Comparison of ENCODE assay signal across 8 cellular contexts in the genomic region with DNA sequence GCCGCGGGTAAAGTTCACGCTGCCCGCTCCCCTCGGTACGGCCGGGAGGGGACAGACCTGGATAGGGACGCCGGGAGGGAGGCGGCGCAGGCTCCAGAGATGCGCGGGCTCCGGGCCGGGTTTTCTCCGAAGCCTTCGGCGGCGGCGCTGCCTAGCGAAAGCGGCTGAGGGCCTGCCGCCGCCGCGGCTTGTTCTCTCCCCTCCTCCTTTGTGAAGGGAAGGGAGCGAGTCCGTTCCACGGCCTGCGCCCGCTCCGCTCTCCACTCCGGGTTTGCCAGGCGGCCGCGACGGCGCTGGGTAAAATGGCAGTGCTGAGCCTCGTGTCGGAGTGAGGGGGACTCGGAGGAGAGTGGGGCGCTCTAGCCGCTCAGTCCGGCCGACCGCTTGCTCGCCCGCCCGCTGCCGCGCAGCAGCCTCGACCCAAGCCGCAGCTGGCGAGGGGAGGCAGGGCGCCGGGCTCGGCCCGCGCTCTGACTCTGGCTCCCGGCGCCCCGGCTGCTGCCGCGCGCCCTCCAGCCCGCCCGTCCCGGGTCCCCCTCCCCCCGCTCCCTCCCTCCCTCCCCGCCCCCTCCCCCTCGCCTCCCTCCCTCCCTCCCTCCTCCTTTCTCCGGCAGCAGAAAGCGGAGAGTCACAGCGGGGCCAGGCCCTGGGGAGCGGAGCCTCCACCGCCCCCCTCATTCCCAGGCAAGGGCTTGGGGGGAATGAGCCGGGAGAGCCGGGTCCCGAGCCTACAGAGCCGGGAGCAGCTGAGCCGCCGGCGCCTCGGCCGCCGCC. TPM values are rescaled to one million over a fixed set of nuclear protein-coding genes. Genes with fewer than 3 reads are reported as not detected.
DNase-seq lines count a peak whose midpoint lies in the region; ATAC-seq, FAIRE-seq and TF ChIP-seq lines count a peak whose summit lies in the region.

A gene (plus strand): TSS at position 599 of the 774 bp plus-strand sequence. CDS start 389 bp downstream, outside the sequence.

- ATAC-seq in GM21619 (IDR thresholded peaks at IDR 0.05; ENCODE audit: unreplicated experiment) = peak; percentile 38

- H3K9me3 ChIP-seq in PC-9 (ENCODE audit: insufficient read depth, low read depth) (no peaks in the 10 kb centered on the region), mononuclear cell (ENCODE audit: low read depth, low read length) (no peaks in the 10 kb centered on the region)

- H3K4me1 ChIP-seq in PC-9 (replicated peaks; ENCODE audit: insufficient read depth) (peaks cover 51% of the 10 kb centered on the region), mononuclear cell (ENCODE audit: insufficient read depth, low read length) (peaks cover 63% of the 10 kb centered on the region)

- H4K20me1 ChIP-seq in PC-9 (ENCODE audit: insufficient read depth) = peaks cover 5% of the 10 kb centered on the region; the same call in 1 of the 2 replicates

- 0 out of 2 replicates have a peak, but pooled peaks cover 4% of the 10 kb centered on the region for H3K36me3 ChIP-seq in PC-9 (ENCODE audit: low read depth)

- peak; percentile 34 for DNase-seq in D721Med (ENCODE audit: insufficient read length, low spot score)
- DNase-seq in Jurkat, Clone E6-1 (ENCODE audit: low read depth, low spot score) = peak; percentile 97
- DNase-seq in PC-9 = peak; percentile 69 to 95
- peak; percentile 93 for DNase-seq in activated T-cell treated with anti-CD3 and anti-CD28 coated beads for 48 hours (ENCODE audit: low read depth)
- peak; percentile 99 for DNase-seq in epithelial cell of esophagus (ENCODE audit: low read depth)
- peak; percentile 91 to 94 for DNase-seq in stimulated activated CD8-positive, alpha-beta memory T cell treated with anti-CD3 and anti-CD28 coated beads, Interleukin-2, amount 100 ng/mL, for 1 hour (ENCODE audit: low read depth in 2 of 2)

- CTCF ChIA-PET in PC-9 (lab: Charles Lee) = no interaction called here

- H3K4me2 ChIP-seq in PC-9 = peak within 1 kb of the TSS; percentile 99

- peak within 1 kb of the TSS; percentile 90 for H3K27ac ChIP-seq in PC-9

- H3K9me2 ChIP-seq in PC-9 (ENCODE audit: insufficient read depth) = no peaks in the 10 kb centered on the region

- peak within 1 kb of the TSS; percentile 71 for H3K4me3 ChIP-seq in Jurkat, Clone E6-1 (ENCODE audit: low read length)
- peak within 1 kb of the TSS; percentile 73 for H3K4me3 ChIP-seq in PC-9
- peak within 1 kb of the TSS; percentile 67 for H3K4me3 ChIP-seq in epithelial cell of esophagus (ENCODE audit: low read length)
- H3K4me3 ChIP-seq in mononuclear cell (ENCODE audit: low read length) = peak within 1 kb of the TSS; percentile 81

- H3F3A ChIP-seq in PC-9 (ENCODE audit: insufficient read depth, low read depth) = peaks cover 28% of the 10 kb centered on the region

- FAIRE-seq in D721Med (lab: Jason Lieb, UNC) = no peak

- intact Hi-C loops in PC-9 (cut with micrococcal nuclease; ENCODE audit: unreplicated experiment) = loop anchor here (1.0 to 10.0 kb wide), 3 partner anchors 37 to 169 kb away; a partner anchor contains a TSS

- TF ChIP-seq CTCF in D721Med (IDR thresholded peaks at IDR 0.05; ENCODE audit: insufficient read depth, missing control alignments) (no peak), PC-9 (conservative IDR thresholded peaks at IDR 0.05) (no peak), epithelial cell of esophagus (IDR thresholded peaks at IDR 0.05; ENCODE audit: insufficient read depth, low read depth, low read length, missing control alignments) (no peak)

- H3K27me3 ChIP-seq in PC-9 (ENCODE audit: insufficient read depth, low read depth) (no peaks in the 10 kb centered on the region), mononuclear cell (ENCODE audit: insufficient read depth, low read length) (no peaks in the 10 kb centered on the region)

- BruUV-seq in PC-9 (replicated peaks; lab: Mats Ljungman, UMichigan) = TSS peak; percentile 49

- POLR2A ChIA-PET in PC-9 (lab: Charles Lee; ENCODE audit: unreplicated experiment) = no interaction called here

- H2AFZ ChIP-seq in PC-9 = peak within 1 kb of the TSS; percentile 58; the same call in 1 of the 2 replicates

- peaks cover 55% of the 10 kb centered on the region for H3K79me2 ChIP-seq in PC-9 (ENCODE audit: low read depth)

RNA-seq across cellular contexts. Expression of the gene that starts here (rescaled TPM):
- 68.1 TPM for polyA plus RNA-seq in Jurkat, Clone E6-1 (2012; ENCODE audit: insufficient read depth, insufficient read length)
- total RNA-seq in PC-9 (2021) = 44.8 and 60.5 TPM in 2 replicates
- total RNA-seq in mononuclear cell = 55.4 TPM

Comparison
In these comparisons a context has a peak if more than half of its experiments do, and no peak if none do; other contexts are left out.
1. Peak in every context shown above with its lines: DNase-seq, ATAC-seq, H3K4me3 ChIP-seq and H3K27ac ChIP-seq.
2. DNase-seq: peak in every context shown above with its lines; median percentile 99 in epithelial cell of esophagus; 97 in Jurkat, Clone E6-1; 93 in activated T-cell treated with anti-CD3 and anti-CD28 coated beads for 48 hours; 92 in stimulated activated CD8-positive, alpha-beta memory T cell treated with anti-CD3 and anti-CD28 coated beads, Interleukin-2, amount 100 ng/mL, for 1 hour; 82 in PC-9; 34 in D721Med.